Comparison of ENCODE assay signal across 15 cellular contexts in genomic region chr9:136805207-136805740, GRCh38.
DNase-seq lines count a peak whose midpoint lies in the region; ATAC-seq and TF ChIP-seq lines count a peak whose summit lies in the region.
"Had no signal": no experiment of that assay in that cellular context is flagged by ENCODE, and none has a peak within 500 bp of the region (broad histone marks: within the 10 kb centered on the region; RNA-seq: fewer than 3 reads in every experiment).

No MANE protein-coding gene starts in this region.

- peaks cover 50% of the 10 kb centered on the region for H3K4me1 Mint-ChIP-seq in activated naive CD4-positive, alpha-beta T cell treated with anti-CD3 and anti-CD28 coated beads, Interleukin-2, amount 10 ng/mL, durations not matched to agents 7 days and 5 days
- H3K4me1 Mint-ChIP-seq in stimulated activated effector memory CD8-positive, alpha-beta T cell treated with anti-CD3 and anti-CD28 coated beads, Interleukin-12 subunit alpha, Interleukin-12 subunit beta, amount 100 ng/mL, for 72 hours: peaks cover 53% of the 10 kb centered on the region

- ATAC-seq in stimulated activated effector memory CD8-positive, alpha-beta T cell treated with anti-CD3 and anti-CD28 coated beads, Interleukin-12 subunit alpha, Interleukin-12 subunit beta, amount 100 ng/mL, for 72 hours: no peak
- ATAC-seq: T-cell had no signal

- H3K36me3 Mint-ChIP-seq in activated naive CD4-positive, alpha-beta T cell treated with anti-CD3 and anti-CD28 coated beads, Interleukin-2, amount 10 ng/mL, durations not matched to agents 7 days and 5 days: peaks cover 14% of the 10 kb centered on the region
- peaks cover 34% of the 10 kb centered on the region for H3K36me3 Mint-ChIP-seq in stimulated activated effector memory CD8-positive, alpha-beta T cell treated with anti-CD3 and anti-CD28 coated beads, Interleukin-12 subunit alpha, Interleukin-12 subunit beta, amount 100 ng/mL, for 72 hours

- H3K27me3 Mint-ChIP-seq in activated naive CD4-positive, alpha-beta T cell treated with anti-CD3 and anti-CD28 coated beads, Interleukin-2, amount 10 ng/mL, durations not matched to agents 7 days and 5 days: peaks cover 24% of the 10 kb centered on the region
- H3K27me3 Mint-ChIP-seq: T-cell had no signal

- peak overlapping the region; percentile 54 for H3K4me3 Mint-ChIP-seq in activated naive CD4-positive, alpha-beta T cell treated with anti-CD3 and anti-CD28 coated beads, Interleukin-2, amount 10 ng/mL, durations not matched to agents 7 days and 5 days
- peak overlapping the region; percentile 21 for H3K4me3 Mint-ChIP-seq in stimulated activated effector memory CD8-positive, alpha-beta T cell treated with anti-CD3 and anti-CD28 coated beads, Interleukin-12 subunit alpha, Interleukin-12 subunit beta, amount 100 ng/mL, for 72 hours

- no peaks in the 10 kb centered on the region for H3K9me3 Mint-ChIP-seq in activated naive CD4-positive, alpha-beta T cell treated with anti-CD3 and anti-CD28 coated beads, Interleukin-2, amount 10 ng/mL, durations not matched to agents 7 days and 5 days
- H3K9me3 Mint-ChIP-seq in stimulated activated effector memory CD8-positive, alpha-beta T cell treated with anti-CD3 and anti-CD28 coated beads, Interleukin-12 subunit alpha, Interleukin-12 subunit beta, amount 100 ng/mL, for 72 hours: no peaks in the 10 kb centered on the region
- H3K9me3 Mint-ChIP-seq: T-cell had no signal

- no peak for DNase-seq in activated naive CD4-positive, alpha-beta T cell treated with anti-CD3 and anti-CD28 coated beads, Interleukin-2, amount 10 ng/mL, durations not matched to agents 7 days and 5 days
- DNase-seq in activated naive CD4-positive, alpha-beta T cell treated with Interleukin-2 at 50 U/mL for 16 hours: no peak
- DNase-seq in RWPE1 (ENCODE audit: low spot score) (no peak), left kidney (ENCODE audit: low read depth, low spot score) (peak; percentile 57), HUDEP-2 (lab: John Stamatoyannopoulos, UW; ENCODE audit: unreplicated experiment in 76 of 76) (no peak), SIG-M5 treated with dmso at 0.1 percent for 504 hours (lab: John Stamatoyannopoulos, UW; ENCODE audit: unreplicated experiment) (no peak), NCI-H748 treated with DMSO at 0.1 percent for 48 hours (lab: John Stamatoyannopoulos, UW) (no peak)
- no peak for DNase-seq in stimulated activated effector memory CD8-positive, alpha-beta T cell treated with anti-CD3 and anti-CD28 coated beads, Interleukin-12 subunit alpha, Interleukin-12 subunit beta, amount 100 ng/mL, for 72 hours (ENCODE audit: low spot score in 2 of 2)
- DNase-seq: foreskin melanocyte, kidney glomerular epithelial cell, mesendoderm, NCI-H2107, NCI-H510A, T-cell had no signal

- CTCF ChIA-PET in activated naive CD4-positive, alpha-beta T cell treated with anti-CD3 and anti-CD28 coated beads, Interleukin-2, amount 10 ng/mL, durations not matched to agents 7 days and 5 days (lab: Charles Lee): interaction anchor here (6.7 kb wide), 1 partner anchor 12 kb away, joined by 29 read pairs; no protein-coding TSS in a partner anchor
- CTCF ChIA-PET in RWPE1 (lab: Yijun Ruan, JAX): interaction anchor here (1.4 to 3.4 kb wide), 2 partner anchors 10 to 13 kb away, joined by 5 to 16 read pairs; partner anchors contain the start of gene TMEM141

- POLR2A ChIA-PET in RWPE1 (lab: Yijun Ruan, JAX; ENCODE audit: low non-redundant PET): interaction anchor here (0.7 kb wide), 1 partner anchor 27 kb away, joined by 3 read pairs; no protein-coding TSS in a partner anchor

- H3K27ac Mint-ChIP-seq in activated naive CD4-positive, alpha-beta T cell treated with anti-CD3 and anti-CD28 coated beads, Interleukin-2, amount 10 ng/mL, durations not matched to agents 7 days and 5 days: no peak overlapping the region
- H3K27ac Mint-ChIP-seq in stimulated activated effector memory CD8-positive, alpha-beta T cell treated with anti-CD3 and anti-CD28 coated beads, Interleukin-12 subunit alpha, Interleukin-12 subunit beta, amount 100 ng/mL, for 72 hours: no peak overlapping the region
- H3K27ac Mint-ChIP-seq: T-cell had no signal

- no peak for TF ChIP-seq CTCF in RWPE1 (conservative IDR thresholded peaks at IDR 0.05; ENCODE audit: low read depth)

- peak overlapping the region; percentile 91 for H3K27ac ChIP-seq in RWPE1
- H3K27ac ChIP-seq: adrenal gland had no signal
